11 cellular contexts compared by ENCODE assay signal in genomic region chr6:15936503-15936902, GRCh38.
DNase-seq lines count a peak whose midpoint lies in the region; ATAC-seq and TF ChIP-seq lines count a peak whose summit lies in the region.
"Had no signal": no experiment of that assay in that cellular context is flagged by ENCODE, and none has a peak within 500 bp of the region (broad histone marks: within the 10 kb centered on the region; RNA-seq: fewer than 3 reads in every experiment).

No MANE protein-coding gene starts in this region.

- no peaks in the 10 kb centered on the region for H3K27me3 ChIP-seq in aorta (ENCODE audit: control insufficient read depth in 1 of 2, insufficient read depth in 2 of 2, low read length in 1 of 2)

- TF ChIP-seq CTCF in GM13977 (IDR thresholded peaks at IDR 0.05; ENCODE audit: extremely low read depth, insufficient read depth, missing control alignments) = no peak

- in situ Hi-C loops in GM13977 (cut with MboI; ENCODE audit: low pct_unique_long_range_greater_than_20kb, low sequenced_read_pairs, unreplicated experiment) = no loop called here

- no peak overlapping the region for H3K27ac ChIP-seq in aorta (ENCODE audit: low read depth in 1 of 2, low read length in 2 of 2)

- H3K36me3 ChIP-seq in aorta (ENCODE audit: control insufficient read depth in 1 of 2, insufficient read depth in 2 of 2, low read length in 1 of 2) = no peaks in the 10 kb centered on the region

- H3K4me3 ChIP-seq in aorta (ENCODE audit: low read length in 2 of 2) = no peak overlapping the region

- DNase-seq in GM13977 (ENCODE audit: low spot score) (peak; percentile 27), SKM-1 treated with dmso at 0.1 percent for 144 hours (lab: John Stamatoyannopoulos, UW; ENCODE audit: unreplicated experiment) (peak; percentile 55), HT-29 (ENCODE audit: low spot score) (no peak), aorta (no peak), ureter (ENCODE audit: low spot score) (no peak)
- no peak for DNase-seq in activated effector memory CD4-positive, alpha-beta T cell treated with anti-CD3 and anti-CD28 coated beads, Interleukin-2, amount 50 U/mL, for 16 hours
- DNase-seq: activated CD8-positive, alpha-beta memory T cell treated with anti-CD3 and anti-CD28 coated beads, Interleukin-2, amount 50 U/mL, for 48 hours; cortex of kidney; DMS 273 treated with DMSO at 0.1 percent for 48 hours had no signal

- intact Hi-C loops in aorta (cut with DNase I) = no loop called here

- WGBS in aorta, 2 donors = 86 to 90% methylated on average over 1 of the region's 1 CpG

- H3K9me3 ChIP-seq in aorta (ENCODE audit: control insufficient read depth, low read length) = peaks cover 5% of the 10 kb centered on the region

- ATAC-seq in GM19468 (IDR thresholded peaks at IDR 0.05; ENCODE audit: extremely low read depth, unreplicated experiment) (peak; percentile 72), HG03196 (IDR thresholded peaks at IDR 0.05; ENCODE audit: unreplicated experiment) (peak; percentile 82), aorta (ENCODE audit: low FRiP score) (no peak)

- no peaks in the 10 kb centered on the region for H3K4me1 ChIP-seq in aorta (ENCODE audit: control insufficient read depth in 1 of 2, insufficient read depth in 2 of 2, low read length in 2 of 2)

Comparison
In these comparisons a context has a peak if more than half of its experiments do, and no peak if none do; other contexts are left out.
1. DNase-seq: peak in GM13977 (single experiment) and SKM-1 treated with dmso at 0.1 percent for 144 hours (single experiment); none in HT-29 (single experiment), activated effector memory CD4-positive, alpha-beta T cell treated with anti-CD3 and anti-CD28 coated beads, Interleukin-2, amount 50 U/mL, for 16 hours (single experiment), aorta (0 of 2) and ureter (single experiment).